In the genomic region with DNA sequence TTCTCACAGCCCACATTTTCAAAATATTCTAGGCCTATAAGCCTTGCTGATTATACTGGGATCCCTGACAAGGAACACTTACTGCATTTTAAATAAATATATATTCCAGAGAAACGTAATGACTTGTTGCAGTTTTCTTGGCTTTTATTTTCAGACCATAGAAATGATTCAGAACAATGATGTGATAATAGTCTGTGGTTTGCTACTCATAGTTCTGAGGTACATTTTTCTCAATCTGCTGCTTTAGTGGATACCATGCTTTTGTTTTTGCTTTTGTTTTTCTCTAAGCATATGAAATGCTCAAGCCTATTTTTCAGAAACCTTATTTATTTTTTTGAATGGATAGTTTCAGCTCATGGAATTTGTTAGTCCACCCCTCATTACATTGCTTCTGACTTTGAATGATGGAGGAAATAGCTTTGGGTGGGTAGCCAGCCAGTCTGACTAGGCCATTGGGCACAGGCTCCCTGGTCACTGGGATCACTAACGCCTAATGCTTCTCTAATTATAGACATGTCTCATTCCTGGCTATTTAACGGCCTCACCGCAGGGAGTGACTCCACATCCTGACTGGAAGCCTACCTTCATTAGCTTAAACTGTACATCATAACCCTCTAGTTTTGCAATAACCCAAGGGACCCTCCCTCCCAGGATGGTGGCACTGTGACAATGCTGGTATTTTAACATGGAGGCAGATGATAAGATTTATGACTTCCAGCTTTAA, we compare ENCODE assay signal across 1 cellular context.
TF ChIP-seq lines count a peak whose summit lies in the region.

No MANE protein-coding gene starts in this region.

TF ChIP-seq in SK-N-SH treated with all-trans-retinoic acid at 6 μM for 48 hours, 23 proteins besides CTCF, POLR2A, EP300 and RAD21 (continued from another document):
- TF ChIP-seq, protein P1, sequence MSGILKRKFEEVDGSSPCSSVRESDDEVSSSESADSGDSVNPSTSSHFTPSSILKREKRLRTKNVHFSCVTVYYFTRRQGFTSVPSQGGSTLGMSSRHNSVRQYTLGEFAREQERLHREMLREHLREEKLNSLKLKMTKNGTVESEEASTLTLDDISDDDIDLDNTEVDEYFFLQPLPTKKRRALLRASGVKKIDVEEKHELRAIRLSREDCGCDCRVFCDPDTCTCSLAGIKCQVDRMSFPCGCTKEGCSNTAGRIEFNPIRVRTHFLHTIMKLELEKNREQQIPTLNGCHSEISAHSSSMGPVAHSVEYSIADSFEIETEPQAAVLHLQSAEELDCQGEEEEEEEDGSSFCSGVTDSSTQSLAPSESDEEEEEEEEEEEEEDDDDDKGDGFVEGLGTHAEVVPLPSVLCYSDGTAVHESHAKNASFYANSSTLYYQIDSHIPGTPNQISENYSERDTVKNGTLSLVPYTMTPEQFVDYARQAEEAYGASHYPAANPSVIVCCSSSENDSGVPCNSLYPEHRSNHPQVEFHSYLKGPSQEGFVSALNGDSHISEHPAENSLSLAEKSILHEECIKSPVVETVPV (CRISPR knock-in tag; IDR thresholded peaks at IDR 0.05) = no peak
- TF ChIP-seq GLIS3 (CRISPR knock-in tag; IDR thresholded peaks at IDR 0.05) (no peak), SNAI2 (CRISPR knock-in tag; IDR thresholded peaks at IDR 0.05) (no peak), ZFP3 (CRISPR knock-in tag; IDR thresholded peaks at IDR 0.05) (no peak), ESRRG (CRISPR knock-in tag; IDR thresholded peaks at IDR 0.05) (no peak), BACH2 (CRISPR knock-in tag; IDR thresholded peaks at IDR 0.05; ENCODE audit: borderline replicate concordance) (no peak), TCF4 (CRISPR knock-in tag; IDR thresholded peaks at IDR 0.05; ENCODE audit: borderline replicate concordance) (no peak), ZC3H10 (CRISPR knock-in tag; IDR thresholded peaks at IDR 0.05) (no peak), PPARA (CRISPR knock-in tag; IDR thresholded peaks at IDR 0.05; ENCODE audit: borderline replicate concordance) (no peak), ZFP30 (CRISPR knock-in tag; IDR thresholded peaks at IDR 0.05) (no peak), ZNF565 (CRISPR knock-in tag; conservative IDR thresholded peaks at IDR 0.05; ENCODE audit: low read depth) (no peak), CSDC2 (CRISPR knock-in tag; IDR thresholded peaks at IDR 0.05) (no peak)
- TF ChIP-seq, protein P2, sequence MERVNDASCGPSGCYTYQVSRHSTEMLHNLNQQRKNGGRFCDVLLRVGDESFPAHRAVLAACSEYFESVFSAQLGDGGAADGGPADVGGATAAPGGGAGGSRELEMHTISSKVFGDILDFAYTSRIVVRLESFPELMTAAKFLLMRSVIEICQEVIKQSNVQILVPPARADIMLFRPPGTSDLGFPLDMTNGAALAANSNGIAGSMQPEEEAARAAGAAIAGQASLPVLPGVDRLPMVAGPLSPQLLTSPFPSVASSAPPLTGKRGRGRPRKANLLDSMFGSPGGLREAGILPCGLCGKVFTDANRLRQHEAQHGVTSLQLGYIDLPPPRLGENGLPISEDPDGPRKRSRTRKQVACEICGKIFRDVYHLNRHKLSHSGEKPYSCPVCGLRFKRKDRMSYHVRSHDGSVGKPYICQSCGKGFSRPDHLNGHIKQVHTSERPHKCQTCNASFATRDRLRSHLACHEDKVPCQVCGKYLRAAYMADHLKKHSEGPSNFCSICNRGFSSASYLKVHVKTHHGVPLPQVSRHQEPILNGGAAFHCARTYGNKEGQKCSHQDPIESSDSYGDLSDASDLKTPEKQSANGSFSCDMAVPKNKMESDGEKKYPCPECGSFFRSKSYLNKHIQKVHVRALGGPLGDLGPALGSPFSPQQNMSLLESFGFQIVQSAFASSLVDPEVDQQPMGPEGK (CRISPR knock-in tag; IDR thresholded peaks at IDR 0.05; ENCODE audit: borderline replicate concordance) = no peak
- TF ChIP-seq, protein P3, sequence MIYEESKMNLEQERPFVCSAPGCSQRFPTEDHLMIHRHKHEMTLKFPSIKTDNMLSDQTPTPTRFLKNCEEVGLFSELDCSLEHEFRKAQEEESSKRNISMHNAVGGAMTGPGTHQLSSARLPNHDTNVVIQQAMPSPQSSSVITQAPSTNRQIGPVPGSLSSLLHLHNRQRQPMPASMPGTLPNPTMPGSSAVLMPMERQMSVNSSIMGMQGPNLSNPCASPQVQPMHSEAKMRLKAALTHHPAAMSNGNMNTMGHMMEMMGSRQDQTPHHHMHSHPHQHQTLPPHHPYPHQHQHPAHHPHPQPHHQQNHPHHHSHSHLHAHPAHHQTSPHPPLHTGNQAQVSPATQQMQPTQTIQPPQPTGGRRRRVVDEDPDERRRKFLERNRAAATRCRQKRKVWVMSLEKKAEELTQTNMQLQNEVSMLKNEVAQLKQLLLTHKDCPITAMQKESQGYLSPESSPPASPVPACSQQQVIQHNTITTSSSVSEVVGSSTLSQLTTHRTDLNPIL (CRISPR knock-in tag; IDR thresholded peaks at IDR 0.05; ENCODE audit: low read depth) = no peak
- TF ChIP-seq, protein P4, sequence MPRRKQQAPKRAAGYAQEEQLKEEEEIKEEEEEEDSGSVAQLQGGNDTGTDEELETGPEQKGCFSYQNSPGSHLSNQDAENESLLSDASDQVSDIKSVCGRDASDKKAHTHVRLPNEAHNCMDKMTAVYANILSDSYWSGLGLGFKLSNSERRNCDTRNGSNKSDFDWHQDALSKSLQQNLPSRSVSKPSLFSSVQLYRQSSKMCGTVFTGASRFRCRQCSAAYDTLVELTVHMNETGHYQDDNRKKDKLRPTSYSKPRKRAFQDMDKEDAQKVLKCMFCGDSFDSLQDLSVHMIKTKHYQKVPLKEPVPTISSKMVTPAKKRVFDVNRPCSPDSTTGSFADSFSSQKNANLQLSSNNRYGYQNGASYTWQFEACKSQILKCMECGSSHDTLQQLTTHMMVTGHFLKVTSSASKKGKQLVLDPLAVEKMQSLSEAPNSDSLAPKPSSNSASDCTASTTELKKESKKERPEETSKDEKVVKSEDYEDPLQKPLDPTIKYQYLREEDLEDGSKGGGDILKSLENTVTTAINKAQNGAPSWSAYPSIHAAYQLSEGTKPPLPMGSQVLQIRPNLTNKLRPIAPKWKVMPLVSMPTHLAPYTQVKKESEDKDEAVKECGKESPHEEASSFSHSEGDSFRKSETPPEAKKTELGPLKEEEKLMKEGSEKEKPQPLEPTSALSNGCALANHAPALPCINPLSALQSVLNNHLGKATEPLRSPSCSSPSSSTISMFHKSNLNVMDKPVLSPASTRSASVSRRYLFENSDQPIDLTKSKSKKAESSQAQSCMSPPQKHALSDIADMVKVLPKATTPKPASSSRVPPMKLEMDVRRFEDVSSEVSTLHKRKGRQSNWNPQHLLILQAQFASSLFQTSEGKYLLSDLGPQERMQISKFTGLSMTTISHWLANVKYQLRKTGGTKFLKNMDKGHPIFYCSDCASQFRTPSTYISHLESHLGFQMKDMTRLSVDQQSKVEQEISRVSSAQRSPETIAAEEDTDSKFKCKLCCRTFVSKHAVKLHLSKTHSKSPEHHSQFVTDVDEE (CRISPR knock-in tag; IDR thresholded peaks at IDR 0.05) = no peak
